In genomic region chr21:46076724-46077123, GRCh38 we compare ENCODE assay signal across 7 cellular contexts. TPM values are rescaled to one million over a fixed set of nuclear protein-coding genes. Genes with fewer than 3 reads are reported as not detected.
DNase-seq lines count a peak whose midpoint lies in the region; ATAC-seq and TF ChIP-seq lines count a peak whose summit lies in the region.
"Not testable (repeated sequence)": the region's sequence is repeated elsewhere in the genome, so short reads cannot be mapped to it uniquely, and the experiment has no call there.
"Had no signal": no experiment of that assay in that cellular context is flagged by ENCODE, and none has a peak within 500 bp of the region (broad histone marks: within the 10 kb centered on the region; RNA-seq: fewer than 3 reads in every experiment).

No MANE protein-coding gene starts in this region.

- not testable (repeated sequence) for H3K27ac ChIP-seq in IMR-90 (ENCODE audit: insufficient read depth, low read length); breast epithelium

- not testable (repeated sequence) for H3K36me3 Mint-ChIP-seq in activated B cell treated with CpG ODN at 0.5 μM for 24 hours (ENCODE audit: low read depth); activated CD8-positive, alpha-beta memory T cell treated with anti-CD3 and anti-CD28 coated beads, Interleukin-2, amount 10 ng/mL, durations not matched to agents 7 days and 5 days; progenitor cell of endocrine pancreas (ENCODE audit: insufficient read depth)

- peaks cover 33% of the 10 kb centered on the region for H3K9me1 ChIP-seq in IMR-90 (ENCODE audit: insufficient read depth, low read length)

- in situ Hi-C loops in IMR-90 (cut with MboI; ENCODE audit: low sequenced_read_pairs) = not testable (repeated sequence)

- H4K91ac ChIP-seq in IMR-90 (ENCODE audit: insufficient read depth, low read depth, low read length) = not testable (repeated sequence)

- not testable (repeated sequence) for H3K18ac ChIP-seq in IMR-90 (ENCODE audit: low read depth, low read length)

- not testable (repeated sequence) for H3K27ac Mint-ChIP-seq in activated B cell treated with CpG ODN at 0.5 μM for 24 hours; activated CD8-positive, alpha-beta memory T cell treated with anti-CD3 and anti-CD28 coated beads, Interleukin-2, amount 10 ng/mL, durations not matched to agents 7 days and 5 days; progenitor cell of endocrine pancreas

- not testable (repeated sequence) for ATAC-seq in IMR-90 (ENCODE audit: low read depth); activated B cell treated with CpG ODN at 0.5 μM for 24 hours (ENCODE audit: low read depth); activated CD8-positive, alpha-beta memory T cell treated with anti-CD3 and anti-CD28 coated beads, Interleukin-2, amount 10 ng/mL, durations not matched to agents 7 days and 5 days

- TF ChIP-seq RAD21 in IMR-90 (IDR thresholded peaks at IDR 0.05; ENCODE audit: low read length) = not testable (repeated sequence)

- not testable (repeated sequence) for H3K4me3 ChIP-seq in IMR-90 (ENCODE audit: insufficient read depth, low read depth, low read length); breast epithelium; lower leg skin (ENCODE audit: low read depth, poor library complexity, severe bottlenecking)

- not testable (repeated sequence) for H2BK20ac ChIP-seq in IMR-90 (ENCODE audit: low read depth, low read length)

- 100% methylated on average over 1 of the region's 8 CpGs; no CpG with 5 or more reads in 1 of the 2 experiments for WGBS in IMR-90 (ENCODE audit: extremely low coverage in 2 of 2, insufficient read length in 1 of 2), 2 experiments
- WGBS in lower leg skin, 2 donors = 90 to 94% methylated on average over 8 of the region's 8 CpGs

- not testable (repeated sequence) for H3K9me3 ChIP-seq in IMR-90 (ENCODE audit: control insufficient read depth, insufficient read depth, low read length); breast epithelium

- H2BK5ac ChIP-seq in IMR-90 (ENCODE audit: low read depth, low read length, poor library complexity, severe bottlenecking) = not testable (repeated sequence)

- not testable (repeated sequence) for H3K36me3 ChIP-seq in IMR-90 (ENCODE audit: control insufficient read depth, insufficient read depth, low read length); breast epithelium

- not testable (repeated sequence) for H3K56ac ChIP-seq in IMR-90 (ENCODE audit: extremely low read depth, insufficient read depth, low read length)

- H3K4me1 ChIP-seq in IMR-90 (ENCODE audit: control insufficient read depth, insufficient read depth, low read length) = peaks cover 24% of the 10 kb centered on the region
- H3K4me1 ChIP-seq in breast epithelium = not testable (repeated sequence)

- not testable (repeated sequence) for H4K20me1 ChIP-seq in IMR-90 (ENCODE audit: insufficient read depth, low read length)

- POLR2A ChIA-PET in IMR-90 (lab: Charles Lee; ENCODE audit: unreplicated experiment); activated B cell treated with CpG ODN at 0.5 μM for 24 hours (lab: Charles Lee): not testable (repeated sequence)

- not testable (repeated sequence) for H4K8ac ChIP-seq in IMR-90 (ENCODE audit: low read depth in 2 of 2, low read length in 2 of 2)

- not testable (repeated sequence) for H3K4ac ChIP-seq in IMR-90 (ENCODE audit: low read depth, low read length)

- not testable (repeated sequence) for H3K4me1 Mint-ChIP-seq in activated B cell treated with CpG ODN at 0.5 μM for 24 hours; activated CD8-positive, alpha-beta memory T cell treated with anti-CD3 and anti-CD28 coated beads, Interleukin-2, amount 10 ng/mL, durations not matched to agents 7 days and 5 days; progenitor cell of endocrine pancreas (ENCODE audit: low read depth)

- intact Hi-C loops in IMR-90 (cut with micrococcal nuclease); activated B cell treated with CpG ODN at 0.5 μM for 24 hours (cut with micrococcal nuclease); breast epithelium (cut with DNase I; ENCODE audit: low total_unique reads); lower leg skin (cut with DNase I; ENCODE audit: low total_unique reads): not testable (repeated sequence)

- not testable (repeated sequence) for H2BK15ac ChIP-seq in IMR-90 (ENCODE audit: low read depth, low read length)

- H4K5ac ChIP-seq in IMR-90 (ENCODE audit: low read depth, low read length) = not testable (repeated sequence)

- not testable (repeated sequence) for DNase-seq in IMR-90
- DNase-seq in activated B cell treated with CpG ODN at 0.5 μM for 24 hours (peak; percentile 5), breast epithelium (ENCODE audit: low spot score in 2 of 2) (peak; percentile 7 to 19), lower leg skin (ENCODE audit: low spot score in 2 of 2) (peak; percentile 7 to 23), progenitor cell of endocrine pancreas (ENCODE audit: low spot score, unreplicated experiment) (peak; percentile 1)
- peak; percentile 14 for DNase-seq in activated CD8-positive, alpha-beta memory T cell treated with anti-CD3 and anti-CD28 coated beads, Interleukin-2, amount 10 ng/mL, durations not matched to agents 7 days and 5 days

- TF ChIP-seq CTCF in IMR-90 (conservative IDR thresholded peaks at IDR 0.05; ENCODE audit: low read depth, low read length); activated B cell treated with CpG ODN at 0.5 μM for 24 hours (IDR thresholded peaks at IDR 0.05); breast epithelium (IDR thresholded peaks at IDR 0.05); lower leg skin (IDR thresholded peaks at IDR 0.05); progenitor cell of endocrine pancreas (IDR thresholded peaks at IDR 0.05; ENCODE audit: unreplicated experiment): not testable (repeated sequence)

- not testable (repeated sequence) for H3K9me3 Mint-ChIP-seq in activated B cell treated with CpG ODN at 0.5 μM for 24 hours; activated CD8-positive, alpha-beta memory T cell treated with anti-CD3 and anti-CD28 coated beads, Interleukin-2, amount 10 ng/mL, durations not matched to agents 7 days and 5 days (ENCODE audit: low read depth); progenitor cell of endocrine pancreas (ENCODE audit: low read depth)

- H2AK5ac ChIP-seq in IMR-90 (ENCODE audit: low read depth, low read length) = 0 out of 2 replicates have a peak overlapping the region, but pooled peaks have one; percentile 40

- 0 out of 2 replicates have a peak overlapping the region, but pooled peaks have one; percentile 42 for H2BK120ac ChIP-seq in IMR-90 (ENCODE audit: low read depth, low read length)

- TF ChIP-seq POLR2A in IMR-90 (IDR thresholded peaks at IDR 0.05; ENCODE audit: low read depth, low read length); breast epithelium (IDR thresholded peaks at IDR 0.05); lower leg skin (IDR thresholded peaks at IDR 0.05): not testable (repeated sequence)

- H3K27me3 Mint-ChIP-seq in activated B cell treated with CpG ODN at 0.5 μM for 24 hours = peaks cover 10% of the 10 kb centered on the region
- H3K27me3 Mint-ChIP-seq in activated CD8-positive, alpha-beta memory T cell treated with anti-CD3 and anti-CD28 coated beads, Interleukin-2, amount 10 ng/mL, durations not matched to agents 7 days and 5 days = peaks cover 24% of the 10 kb centered on the region
- not testable (repeated sequence) for H3K27me3 Mint-ChIP-seq in progenitor cell of endocrine pancreas

- H3K14ac ChIP-seq in IMR-90 (replicated peaks; ENCODE audit: low read depth, low read length) = not testable (repeated sequence)

- BruUV-seq in IMR-90 (replicated peaks; lab: Mats Ljungman, UMichigan) = not testable (repeated sequence)

- CTCF ChIA-PET in IMR-90 (lab: Yijun Ruan, JAX); activated B cell treated with CpG ODN at 0.5 μM for 24 hours (lab: Charles Lee); activated CD8-positive, alpha-beta memory T cell treated with anti-CD3 and anti-CD28 coated beads, Interleukin-2, amount 10 ng/mL, durations not matched to agents 7 days and 5 days (lab: Charles Lee): not testable (repeated sequence)

- H3K4me2 ChIP-seq in IMR-90 (ENCODE audit: low read depth, low read length) = not testable (repeated sequence)

- H3K9ac ChIP-seq in IMR-90 (ENCODE audit: low read depth, low read length) = not testable (repeated sequence)

- H3K23ac ChIP-seq in IMR-90 (ENCODE audit: low read depth, low read length) = not testable (repeated sequence)

- peaks cover 0 to 12% of the 10 kb centered on the region in 2 experiments; a peak in 2 of 4 replicates for H3K79me1 ChIP-seq in IMR-90 (ENCODE audit: low read depth in 1 of 2, low read length in 2 of 2)

- H3K4me3 Mint-ChIP-seq in activated B cell treated with CpG ODN at 0.5 μM for 24 hours; activated CD8-positive, alpha-beta memory T cell treated with anti-CD3 and anti-CD28 coated beads, Interleukin-2, amount 10 ng/mL, durations not matched to agents 7 days and 5 days; progenitor cell of endocrine pancreas (ENCODE audit: low read depth): not testable (repeated sequence)

- H3K27me3 ChIP-seq in IMR-90 (ENCODE audit: control insufficient read depth, insufficient read depth, low read length); breast epithelium: not testable (repeated sequence)

- dilution Hi-C loops in IMR-90 (cut with HindIII; ENCODE audit: low sequenced_read_pairs, unreplicated experiment) = not testable (repeated sequence)

- H2AK9ac ChIP-seq in IMR-90 (replicated peaks; ENCODE audit: low read depth, low read length, poor library complexity) = not testable (repeated sequence)

- not testable (repeated sequence) for H2AFZ ChIP-seq in IMR-90 (replicated peaks; ENCODE audit: low read length, poor library complexity)

RNA-seq across cellular contexts. Expression of gene COL6A2, which starts 21.2 kb away (rescaled TPM):
- total RNA-seq in IMR-90 (2012; rRNA removed) (208 and 222 TPM in 2 replicates), activated B cell treated with CpG ODN at 0.5 μM for 24 hours (0.40 and 1.4 TPM in 2 replicates), breast epithelium (1,000 to 10,000 TPM in 1 of 3 donors, 100 to 1,000 TPM in 2; 177 to 1,266 (median 418) TPM), lower leg skin (100 to 1,000 TPM; 137 to 543 (median 164) TPM), progenitor cell of endocrine pancreas (32.0 and 38.6 TPM in 2 replicates)
- polyA plus RNA-seq in IMR-90 (2012; rRNA removed) = 1,065 and 1,165 TPM in 2 replicates
- polyA plus RNA-seq in IMR-90 (2012; cell fraction: cytosol; rRNA removed) = 753 and 1,846 TPM in 2 replicates
- polyA plus RNA-seq in IMR-90 (2012; cell fraction: nucleus; rRNA removed; ENCODE audit: low replicate concordance) = 2,830 and 5,552 TPM in 2 replicates
- 10 to 100 TPM in 1 of 2 experiments, 1 to 10 TPM in 1; 5.0 to 17.9 TPM for total RNA-seq in activated CD8-positive, alpha-beta memory T cell treated with anti-CD3 and anti-CD28 coated beads, Interleukin-2, amount 10 ng/mL, durations not matched to agents 7 days and 5 days
- polyA plus RNA-seq: CD14-positive monocyte had no signal
